Comparison of ENCODE assay signal across 1 cellular context in genomic region chr10:45673074-45673628, GRCh38.
TF ChIP-seq lines count a peak whose summit lies in the region.

No MANE protein-coding gene starts in this region.

TF ChIP-seq in HepG2, 621 proteins besides CTCF, POLR2A, EP300 and RAD21 (continued from another document and continues in another):
- TF ChIP-seq FOXO4 (CRISPR knock-in tag; conservative IDR thresholded peaks at IDR 0.05) = no peak
- TF ChIP-seq FOXO1 (CRISPR knock-in tag; IDR thresholded peaks at IDR 0.05) = 0 out of 2 replicates have a peak, but pooled peaks have one; percentile 17
- TF ChIP-seq TRIM24 (CRISPR knock-in tag; IDR thresholded peaks at IDR 0.05) = no peak
- no peak for TF ChIP-seq FOXA1 (IDR thresholded peaks at IDR 0.05)
- 0 out of 2 replicates have a peak, but pooled peaks have one; percentile 32 for TF ChIP-seq FOXA1 (CRISPR knock-in tag; IDR thresholded peaks at IDR 0.05)
- TF ChIP-seq ZNF687 (CRISPR knock-in tag; IDR thresholded peaks at IDR 0.05) = peak; percentile 55; the same call in 1 of the 2 replicates
- peak; percentile 46; the same call in 1 of the 2 replicates for TF ChIP-seq GLI4 (CRISPR knock-in tag; IDR thresholded peaks at IDR 0.05; ENCODE audit: borderline replicate concordance)
- no peak for TF ChIP-seq ZBTB43 (CRISPR knock-in tag; conservative IDR thresholded peaks at IDR 0.05)
- TF ChIP-seq ZNF10 (CRISPR knock-in tag; IDR thresholded peaks at IDR 0.05; ENCODE audit: borderline replicate concordance, low read depth) = no peak
- TF ChIP-seq HIC2 (CRISPR knock-in tag; IDR thresholded peaks at IDR 0.05; ENCODE audit: low read depth) = no peak
- no peak for TF ChIP-seq ZNF160 (CRISPR knock-in tag; IDR thresholded peaks at IDR 0.05)
- TF ChIP-seq SCMH1 (CRISPR knock-in tag; IDR thresholded peaks at IDR 0.05; ENCODE audit: borderline replicate concordance) = no peak
- TF ChIP-seq DNMT1 (CRISPR knock-in tag; IDR thresholded peaks at IDR 0.05) = no peak
- no peak for TF ChIP-seq GABPA (IDR thresholded peaks at IDR 0.05; ENCODE audit: low read depth, low read length)
- TF ChIP-seq GABPA (CRISPR knock-in tag; IDR thresholded peaks at IDR 0.05; ENCODE audit: low read depth) = 0 out of 2 replicates have a peak, but pooled peaks have one; percentile 10
- 0 out of 2 replicates have a peak, but pooled peaks have one; percentile 6 for TF ChIP-seq SP5 (CRISPR knock-in tag; IDR thresholded peaks at IDR 0.05; ENCODE audit: borderline replicate concordance, low read depth)
- 0 out of 2 replicates have a peak, but pooled peaks have one; percentile 7 for TF ChIP-seq MTERF4 (CRISPR knock-in tag; IDR thresholded peaks at IDR 0.05)
- TF ChIP-seq XRCC5 (optimal IDR thresholded peaks at IDR 0.05; ENCODE audit: low read length) = no peak
- peak; percentile 74 for TF ChIP-seq ADNP (CRISPR knock-in tag; IDR thresholded peaks at IDR 0.05)
- TF ChIP-seq ZNF576 (CRISPR knock-in tag; IDR thresholded peaks at IDR 0.05) = no peak
- TF ChIP-seq SP1 (IDR thresholded peaks at IDR 0.05) = no peak
- no peak for TF ChIP-seq SP1 (CRISPR knock-in tag; IDR thresholded peaks at IDR 0.05)
- TF ChIP-seq MED8 (CRISPR knock-in tag; IDR thresholded peaks at IDR 0.05; ENCODE audit: insufficient replicate concordance) = peak; percentile 64
- TF ChIP-seq AKNA (CRISPR knock-in tag; IDR thresholded peaks at IDR 0.05; ENCODE audit: borderline replicate concordance) = peak; percentile 10; the same call in 1 of the 2 replicates
- no peak; the same call in 1 of the 2 replicates for TF ChIP-seq NFAT5 (CRISPR knock-in tag; IDR thresholded peaks at IDR 0.05)
- peak; percentile 11 for TF ChIP-seq ZFP91 (CRISPR knock-in tag; IDR thresholded peaks at IDR 0.05; ENCODE audit: borderline replicate concordance)
- no peak for TF ChIP-seq ZNF75D (CRISPR knock-in tag; IDR thresholded peaks at IDR 0.05; ENCODE audit: borderline replicate concordance)
- no peak for TF ChIP-seq ZUFSP (CRISPR knock-in tag; IDR thresholded peaks at IDR 0.05; ENCODE audit: borderline replicate concordance)
- 0 out of 2 replicates have a peak, but pooled peaks have one; percentile 47 for TF ChIP-seq ZNF235 (CRISPR knock-in tag; IDR thresholded peaks at IDR 0.05; ENCODE audit: borderline replicate concordance)
- no peak for TF ChIP-seq NR3C1 (CRISPR knock-in tag; IDR thresholded peaks at IDR 0.05)
